Comparison of ENCODE assay signal across 8 cellular contexts in the genomic region with DNA sequence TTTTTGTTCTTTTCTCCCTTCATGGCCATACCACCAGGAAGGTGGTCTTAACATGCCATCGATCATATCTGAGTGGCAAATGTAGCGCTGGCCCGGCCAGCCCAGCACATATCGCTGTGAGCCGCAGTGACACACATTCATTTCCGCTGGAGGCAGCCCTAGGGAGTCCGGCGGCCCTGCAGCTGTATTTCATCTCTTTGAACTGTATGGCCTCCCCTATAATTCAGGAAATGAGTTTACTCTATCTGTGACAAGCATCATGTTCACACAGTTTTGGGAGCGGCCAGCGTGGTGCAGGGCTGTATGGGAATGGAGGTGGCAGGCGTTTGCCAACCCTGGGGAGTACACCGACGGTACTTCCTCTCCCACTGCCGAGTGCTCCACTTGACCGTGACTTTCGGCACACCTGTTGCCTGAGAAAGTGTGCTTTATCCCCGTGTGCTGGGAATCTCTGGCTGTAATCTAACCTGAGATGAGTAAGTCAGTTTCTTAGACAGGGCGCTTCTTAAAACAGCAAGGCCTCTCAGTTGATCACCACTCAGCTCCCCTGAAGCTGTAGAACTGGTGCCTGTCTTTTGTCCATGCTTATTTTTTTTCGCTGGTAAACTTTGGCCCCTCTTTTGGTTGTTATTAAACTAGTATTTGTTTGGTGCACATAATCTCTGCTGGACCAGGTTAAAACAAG.
A peak's percentile ranks its signal among the peaks of the same experiment; 100 is the strongest.
DNase-seq lines count a peak whose midpoint lies in the region; ATAC-seq and TF ChIP-seq lines count a peak whose summit lies in the region.

No MANE protein-coding gene starts in this region.

- peaks cover 8% of the 10 kb centered on the region; the same call in 1 of the 2 replicates for H3K4me1 ChIP-seq in Panc1 (ENCODE audit: control insufficient read depth, insufficient read depth, low read length)
- peaks cover 0 to 25% (median 13%) of the 10 kb centered on the region in 3 donors for H3K4me1 ChIP-seq in esophagus squamous epithelium

- in situ Hi-C loops in Panc1 (cut with HindIII; ENCODE audit: low pct_unique_long_range_greater_than_20kb, low sequenced_read_pairs) (no loop called here), KBM-7 (cut with MboI; ENCODE audit: low pct_unique_long_range_greater_than_20kb, low sequenced_read_pairs) (no loop called here)

- H3K27ac ChIP-seq in Panc1 (ENCODE audit: low read length) (no peak overlapping the region), esophagus squamous epithelium (peak overlapping the region in 1 of 4 donors; percentile 12)

- no peaks in the 10 kb centered on the region for H3K9me3 Mint-ChIP-seq in naive B cell

- ATAC-seq in GM18870 (IDR thresholded peaks at IDR 0.05; ENCODE audit: unreplicated experiment) (peak; percentile 80), HG03045 (IDR thresholded peaks at IDR 0.05; ENCODE audit: unreplicated experiment) (peak; percentile 79), Panc1 (0 out of 2 replicates have a peak, but pooled peaks have one; percentile 26), naive B cell (ENCODE audit: low read depth in 2 of 2) (peak; percentile 84 to 94), GM19328 (IDR thresholded peaks at IDR 0.05; ENCODE audit: unreplicated experiment) (no peak)

- no peaks in the 10 kb centered on the region for H3K9me3 ChIP-seq in Panc1 (ENCODE audit: control insufficient read depth, insufficient read depth, low read depth, low read length)
- H3K9me3 ChIP-seq in esophagus squamous epithelium: no peaks in the 10 kb centered on the region

- no peaks in the 10 kb centered on the region for H3K36me3 ChIP-seq in Panc1 (ENCODE audit: control insufficient read depth, insufficient read depth, low read length)
- no peaks in the 10 kb centered on the region for H3K36me3 ChIP-seq in esophagus squamous epithelium

- peak overlapping the region; percentile 31 to 90 (median 76) for H3K4me3 Mint-ChIP-seq in naive B cell

- no peak for DNase-seq in Panc1 (ENCODE audit: low read depth, low spot score)
- peak; percentile 18 for DNase-seq in activated gamma-delta T cell (lab: John Stamatoyannopoulos, UW)
- peak; percentile 34 for DNase-seq in naive B cell
- DNase-seq in esophagus squamous epithelium (lab: John Stamatoyannopoulos, UW): no peak
- DNase-seq in KBM-7: no peak

- peak overlapping the region in 2 of 6 donors; percentile 72 to 79 for H3K27ac Mint-ChIP-seq in naive B cell

- H3K4me3 ChIP-seq in Panc1 (ENCODE audit: low read depth in 2 of 2, low read length in 2 of 2) (no peak overlapping the region), esophagus squamous epithelium (peak overlapping the region in 1 of 4 donors; percentile 24)

- H3K4me1 Mint-ChIP-seq in naive B cell: peaks cover 17 to 36% (median 20%) of the 10 kb centered on the region in 3 donors

- POLR2A ChIA-PET in Panc1 (lab: Charles Lee): interaction anchor here (0.6 kb wide), 1 partner anchor 14 kb away, joined by 3 read pairs; no protein-coding TSS in a partner anchor

- intact Hi-C loops in Panc1 (cut with micrococcal nuclease; ENCODE audit: unreplicated experiment) (no loop called here), esophagus squamous epithelium (cut with DNase I) (no loop called here)

- TF ChIP-seq POLR2A in esophagus squamous epithelium (IDR thresholded peaks at IDR 0.05): no peak

- no TSS peak for BruUV-seq in Panc1 (replicated peaks; lab: Mats Ljungman, UMichigan)

- H3K27me3 ChIP-seq in Panc1 (ENCODE audit: control insufficient read depth, insufficient read depth, low read length) (no peaks in the 10 kb centered on the region; the same call in 1 of the 2 replicates), esophagus squamous epithelium (no peaks in the 10 kb centered on the region)

- no peaks in the 10 kb centered on the region for H3K27me3 Mint-ChIP-seq in naive B cell

- 44 to 75% methylated on average over 16 to 17 of the region's 19 CpGs for WGBS in esophagus squamous epithelium, 2 donors

- CTCF ChIA-PET in Panc1 (lab: Charles Lee): no interaction called here

- no peak for TF ChIP-seq CTCF in Panc1 (IDR thresholded peaks at IDR 0.05)
- no peak for TF ChIP-seq CTCF in esophagus squamous epithelium (IDR thresholded peaks at IDR 0.05)

- H3K36me3 Mint-ChIP-seq in naive B cell: no peaks in the 10 kb centered on the region

Comparison
In these comparisons a context has a peak if more than half of its experiments do, and no peak if none do; other contexts are left out.
1. DNase-seq: peak in activated gamma-delta T cell (single experiment) and naive B cell (single experiment); none in Panc1 (single experiment), esophagus squamous epithelium (single experiment) and KBM-7 (single experiment).